35 cellular contexts compared by ENCODE assay signal in the genomic region with DNA sequence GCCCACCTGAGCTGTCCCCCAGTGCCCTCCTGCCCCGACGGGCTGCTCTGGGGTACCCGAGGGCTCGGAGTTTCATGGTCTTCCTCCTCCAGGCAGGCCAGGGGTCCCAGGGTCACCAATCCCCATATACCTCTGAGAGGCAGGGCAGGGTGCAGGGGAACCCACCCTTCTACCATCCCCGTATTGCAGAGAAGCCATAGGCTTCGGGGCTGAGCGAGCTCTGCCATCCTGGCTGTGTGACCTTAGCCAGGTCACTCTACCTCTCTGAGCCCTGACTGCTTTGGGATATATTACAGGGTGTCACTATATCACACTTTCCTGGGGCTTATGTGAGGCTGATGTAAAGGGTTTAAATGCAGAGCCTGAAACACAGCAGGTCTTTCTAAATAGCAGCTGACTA.
"Had no signal": no experiment of that assay in that cellular context is flagged by ENCODE, and none has a peak within 500 bp of the region (broad histone marks: within the 10 kb centered on the region; RNA-seq: fewer than 3 reads in every experiment).

No MANE protein-coding gene starts in this region.

- H3K4me3 ChIP-seq: adrenal gland, body of pancreas, breast epithelium had no signal

- H3K4me1 Mint-ChIP-seq: activated T-helper 17 cell treated with anti-CD3 and anti-CD28 coated beads, Interleukin-2, amount 50 U/mL, for 72 hours had no signal

- DNase-seq: activated B cell treated with CpG ODN at 0.5 μM for 24 hours; activated CD4-positive, alpha-beta memory T cell treated with anti-CD3 and anti-CD28 coated beads for 36 hours; activated CD4-positive, alpha-beta T cell treated with anti-CD3 and anti-CD28 coated beads for 4 hours; activated CD4-positive, alpha-beta T cell treated with anti-CD3 and anti-CD28 coated beads, Interleukin-2, amount 10 ng/mL, durations not matched to agents 24 days and 14 days; activated CD4-positive, alpha-beta T cell treated with anti-CD3 and anti-CD28 coated beads, Interleukin-2, amount 50 U/mL, for 1 hour; activated CD4-positive, alpha-beta T cell treated with anti-CD3 and anti-CD28 coated beads, Interleukin-2, amount 50 U/mL, for 4 hours; activated CD4-positive, CD25-positive, alpha-beta regulatory T cell treated with anti-CD3 and anti-CD28 coated beads, Interleukin-2, amount 50 U/mL, for 72 hours; activated CD8-positive, alpha-beta memory T cell treated with anti-CD3 and anti-CD28 coated beads, Interleukin-2, amount 50 U/mL, for 4 hours; activated CD8-positive, alpha-beta T cell treated with anti-CD3 and anti-CD28 coated beads for 36 hours; activated effector memory CD4-positive, alpha-beta T cell treated with anti-CD3 and anti-CD28 coated beads, Interleukin-2, amount 50 U/mL, for 16 hours; activated gamma-delta T cell treated with Interleukin-2 at 50 U/mL for 16 hours; activated naive CD4-positive, alpha-beta T cell treated with anti-CD3 and anti-CD28 coated beads for 36 hours; activated naive CD4-positive, alpha-beta T cell treated with anti-CD3 and anti-CD28 coated beads, Interleukin-2, amount 50 U/mL, for 16 hours; activated naive CD8-positive, alpha-beta T cell treated with anti-CD3 and anti-CD28 coated beads for 36 hours; activated T-cell treated with anti-CD3 and anti-CD28 coated beads for 4 hours; activated T-cell treated with anti-CD3 and anti-CD28 coated beads, Interleukin-2, amount 50 U/mL, for 1 hour; activated T-cell treated with anti-CD3 and anti-CD28 coated beads, Interleukin-2, amount 50 U/mL, for 4 hours; activated T-cell treated with anti-CD3 and anti-CD28 coated beads, Interleukin-2, amount 50 U/mL, for 72 hours; adrenal gland; amniotic stem cell; aorta; body of pancreas; brain microvascular endothelial cell; central memory CD4-positive, alpha-beta T cell; T-helper 2 cell; T-helper 9 cell had no signal

- H3K36me3 ChIP-seq: adrenal gland, breast epithelium had no signal

- FAIRE-seq: astrocyte, TTC549 had no signal

- H3K4me3 Mint-ChIP-seq: activated B cell treated with CpG ODN at 0.5 μM for 24 hours; activated CD4-positive, alpha-beta memory T cell treated with anti-CD3 and anti-CD28 coated beads for 36 hours; activated CD4-positive, alpha-beta T cell treated with anti-CD3 and anti-CD28 coated beads, Interleukin-2, amount 10 ng/mL, durations not matched to agents 24 days and 14 days; activated CD8-positive, alpha-beta T cell treated with anti-CD3 and anti-CD28 coated beads for 36 hours; activated naive CD4-positive, alpha-beta T cell treated with anti-CD3 and anti-CD28 coated beads for 36 hours; activated naive CD8-positive, alpha-beta T cell treated with anti-CD3 and anti-CD28 coated beads for 36 hours; activated T-cell treated with anti-CD3 and anti-CD28 coated beads, Interleukin-2, amount 50 U/mL, for 4 hours; activated T-cell treated with anti-CD3 and anti-CD28 coated beads, Interleukin-2, amount 50 U/mL, for 72 hours; activated T-helper 1 cell treated with anti-CD3 and anti-CD28 coated beads, Interleukin-12 subunit alpha, Interleukin-12 subunit beta, Interleukin-2, Interleukin-4 antibody, amounts not matched to agents 30 ng/mL and 10 ng/mL and 1 ng/mL, durations not matched to agents 14 hours and 24 hours and 36 hours; activated T-helper 17 cell treated with anti-CD3 and anti-CD28 coated beads, Interleukin-2, amount 50 U/mL, for 72 hours; T-helper 1 cell treated with Interleukin-12 subunit alpha and Interleukin-12 subunit beta and Interleukin-4 antibody, amounts not matched to agents 30 μg/mL and 1 μg/mL, for 36 hours; T-helper 2 cell treated with Interferon-gamma antibody and Interleukin-4, amounts not matched to agents 5 μg/mL and 100 μg/mL, for 36 hours had no signal

- H3K36me3 Mint-ChIP-seq: activated CD4-positive, alpha-beta memory T cell treated with anti-CD3 and anti-CD28 coated beads for 36 hours; activated naive CD4-positive, alpha-beta T cell treated with anti-CD3 and anti-CD28 coated beads, Interleukin-2, amount 50 U/mL, for 72 hours had no signal

- ATAC-seq: activated CD8-positive, alpha-beta T cell treated with anti-CD3 and anti-CD28 coated beads for 36 hours; activated naive CD4-positive, alpha-beta T cell treated with anti-CD3 and anti-CD28 coated beads, Interleukin-2, amount 50 U/mL, for 72 hours; activated T-cell treated with anti-CD3 and anti-CD28 coated beads, Interleukin-2, amount 50 U/mL, for 4 hours; activated T-helper 17 cell treated with anti-CD3 and anti-CD28 coated beads, Interleukin-2, amount 50 U/mL, for 72 hours; body of pancreas had no signal

- H3K27me3 Mint-ChIP-seq: activated B cell treated with CpG ODN at 0.5 μM for 24 hours; activated CD4-positive, alpha-beta memory T cell treated with anti-CD3 and anti-CD28 coated beads for 36 hours; activated CD8-positive, alpha-beta T cell treated with anti-CD3 and anti-CD28 coated beads for 36 hours; activated naive CD8-positive, alpha-beta T cell treated with anti-CD3 and anti-CD28 coated beads for 36 hours; activated T-helper 17 cell treated with anti-CD3 and anti-CD28 coated beads, Interleukin-2, amount 50 U/mL, for 72 hours had no signal

- H3K9me3 ChIP-seq: adrenal gland, body of pancreas, breast epithelium had no signal

- H3K27ac Mint-ChIP-seq: activated B cell treated with CpG ODN at 0.5 μM for 24 hours; activated CD4-positive, alpha-beta memory T cell treated with anti-CD3 and anti-CD28 coated beads for 36 hours; activated CD4-positive, alpha-beta T cell treated with anti-CD3 and anti-CD28 coated beads, Interleukin-2, amount 10 ng/mL, durations not matched to agents 24 days and 14 days; activated CD8-positive, alpha-beta T cell treated with anti-CD3 and anti-CD28 coated beads for 36 hours; activated naive CD4-positive, alpha-beta T cell treated with anti-CD3 and anti-CD28 coated beads for 36 hours; activated naive CD8-positive, alpha-beta T cell treated with anti-CD3 and anti-CD28 coated beads for 36 hours; activated T-cell treated with anti-CD3 and anti-CD28 coated beads, Interleukin-2, amount 50 U/mL, for 72 hours; activated T-helper 1 cell treated with anti-CD3 and anti-CD28 coated beads, Interleukin-12 subunit alpha, Interleukin-12 subunit beta, Interleukin-2, Interleukin-4 antibody, amounts not matched to agents 30 ng/mL and 10 ng/mL and 1 ng/mL, durations not matched to agents 14 hours and 24 hours and 36 hours; activated T-helper 17 cell treated with anti-CD3 and anti-CD28 coated beads, Interleukin-2, amount 50 U/mL, for 72 hours; T-helper 1 cell treated with Interleukin-12 subunit alpha and Interleukin-12 subunit beta and Interleukin-4 antibody, amounts not matched to agents 30 μg/mL and 1 μg/mL, for 36 hours; T-helper 2 cell treated with Interferon-gamma antibody and Interleukin-4, amounts not matched to agents 5 μg/mL and 100 μg/mL, for 36 hours had no signal

- H3K27ac ChIP-seq: body of pancreas, brain microvascular endothelial cell, breast epithelium, VCaP had no signal

- H3K27me3 ChIP-seq: adrenal gland, body of pancreas, brain microvascular endothelial cell, breast epithelium had no signal

- H3K9me3 Mint-ChIP-seq: activated B cell treated with CpG ODN at 0.5 μM for 24 hours; activated CD4-positive, alpha-beta memory T cell treated with anti-CD3 and anti-CD28 coated beads for 36 hours; activated CD4-positive, alpha-beta T cell treated with anti-CD3 and anti-CD28 coated beads, Interleukin-2, amount 10 ng/mL, durations not matched to agents 24 days and 14 days; activated CD8-positive, alpha-beta T cell treated with anti-CD3 and anti-CD28 coated beads for 36 hours; activated naive CD4-positive, alpha-beta T cell treated with anti-CD3 and anti-CD28 coated beads for 36 hours; activated naive CD4-positive, alpha-beta T cell treated with anti-CD3 and anti-CD28 coated beads, Interleukin-2, amount 50 U/mL, for 72 hours; activated naive CD8-positive, alpha-beta T cell treated with anti-CD3 and anti-CD28 coated beads for 36 hours; activated T-cell treated with anti-CD3 and anti-CD28 coated beads, Interleukin-2, amount 50 U/mL, for 4 hours; activated T-cell treated with anti-CD3 and anti-CD28 coated beads, Interleukin-2, amount 50 U/mL, for 72 hours; activated T-helper 1 cell treated with anti-CD3 and anti-CD28 coated beads, Interleukin-12 subunit alpha, Interleukin-12 subunit beta, Interleukin-2, Interleukin-4 antibody, amounts not matched to agents 30 ng/mL and 10 ng/mL and 1 ng/mL, durations not matched to agents 14 hours and 24 hours and 36 hours; activated T-helper 17 cell treated with anti-CD3 and anti-CD28 coated beads, Interleukin-2, amount 50 U/mL, for 72 hours; T-helper 1 cell treated with Interleukin-12 subunit alpha and Interleukin-12 subunit beta and Interleukin-4 antibody, amounts not matched to agents 30 μg/mL and 1 μg/mL, for 36 hours; T-helper 2 cell treated with Interferon-gamma antibody and Interleukin-4, amounts not matched to agents 5 μg/mL and 100 μg/mL, for 36 hours had no signal

- H3K4me1 ChIP-seq: body of pancreas, breast epithelium had no signal
